In the genomic region with DNA sequence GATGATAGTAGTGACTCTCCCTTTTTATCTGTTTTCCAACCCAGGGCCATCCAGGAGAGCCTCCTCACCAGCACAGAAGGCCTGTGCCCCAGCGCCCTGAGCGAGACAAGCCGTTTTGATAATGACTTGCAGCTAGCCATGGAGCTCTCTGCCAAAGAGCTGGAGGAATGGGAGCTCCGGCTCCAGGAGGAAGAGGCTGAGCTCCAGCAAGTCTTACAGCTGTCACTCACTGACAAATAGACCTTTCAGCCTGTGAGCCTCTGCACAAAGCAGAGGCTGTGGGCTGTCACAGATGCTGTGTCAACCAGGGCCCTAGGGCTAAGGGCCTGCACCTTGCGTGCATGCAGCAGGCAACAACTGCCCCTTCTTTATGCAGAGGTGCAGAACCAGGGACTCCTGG, we compare ENCODE assay signal across 14 cellular contexts. TPM values are rescaled to one million over a fixed set of nuclear protein-coding genes. Genes with fewer than 3 reads are reported as not detected.
DNase-seq lines count a peak whose midpoint lies in the region; ATAC-seq and TF ChIP-seq lines count a peak whose summit lies in the region.
"Had no signal": no experiment of that assay in that cellular context is flagged by ENCODE, and none has a peak within 500 bp of the region (broad histone marks: within the 10 kb centered on the region; RNA-seq: fewer than 3 reads in every experiment).

No MANE protein-coding gene starts in this region.

- H3K27me3 Mint-ChIP-seq in activated T-helper 17 cell treated with anti-CD3 and anti-CD28 coated beads, Interleukin-2, amount 50 U/mL, for 72 hours = no peaks in the 10 kb centered on the region

- no peak for TF ChIP-seq POLR2A in IMR-90 (IDR thresholded peaks at IDR 0.05; ENCODE audit: low read depth, low read length)

- H3K4me1 ChIP-seq in BLaER1 treated with 17β-estradiol and CSF1 and Interleukin-3, amounts not matched to agents 10 nM and 100 nM = peaks cover 46 to 61% (median 56%) of the 10 kb centered on the region in 10 experiments
- H3K4me1 ChIP-seq in IMR-90 (ENCODE audit: control insufficient read depth, insufficient read depth, low read length) (peaks cover 22% of the 10 kb centered on the region), psoas muscle (peaks cover 42% of the 10 kb centered on the region)
- H3K4me1 ChIP-seq: BE2C had no signal

- peak overlapping the region; percentile 4 for H3K4ac ChIP-seq in IMR-90 (ENCODE audit: low read depth, low read length)

- no peaks in the 10 kb centered on the region for H3K9me3 Mint-ChIP-seq in activated T-helper 17 cell treated with anti-CD3 and anti-CD28 coated beads, Interleukin-2, amount 50 U/mL, for 72 hours

- TF ChIP-seq RAD21 in IMR-90 (IDR thresholded peaks at IDR 0.05; ENCODE audit: low read length) = no peak

- no peak overlapping the region for H2BK20ac ChIP-seq in IMR-90 (ENCODE audit: low read depth, low read length)

- H3K79me1 ChIP-seq in IMR-90 (ENCODE audit: low read depth in 1 of 2, low read length in 2 of 2) = peaks cover 43 to 63% of the 10 kb centered on the region in 2 experiments

- H4K8ac ChIP-seq in IMR-90 (ENCODE audit: low read depth in 2 of 2, low read length in 2 of 2) = peak overlapping the region in 1 of 2 experiments; percentile 42; a peak in 1 of 4 replicates

- H3K4me3 ChIP-seq in BLaER1 treated with 17β-estradiol and CSF1 and Interleukin-3, amounts not matched to agents 10 nM and 100 nM = no peak overlapping the region
- no peak overlapping the region for H3K4me3 ChIP-seq in IMR-90 (ENCODE audit: insufficient read depth, low read depth, low read length)
- H3K4me3 ChIP-seq in psoas muscle = no peak overlapping the region
- H3K4me3 ChIP-seq: left lung, PC-9 had no signal

- H3K36me3 ChIP-seq in BLaER1 treated with 17β-estradiol and CSF1 and Interleukin-3, amounts not matched to agents 10 nM and 100 nM = peaks cover 59 to 86% (median 77%) of the 10 kb centered on the region in 11 experiments
- H3K36me3 ChIP-seq in IMR-90 (ENCODE audit: control insufficient read depth, insufficient read depth, low read length) (peaks cover 44% of the 10 kb centered on the region), psoas muscle (ENCODE audit: insufficient read depth in 1 of 2, low read depth in 1 of 2) (peaks cover 6 to 54% of the 10 kb centered on the region in 2 donors)

- 0 out of 2 replicates have a peak overlapping the region, but pooled peaks have one; percentile 5 for H3K23ac ChIP-seq in IMR-90 (ENCODE audit: low read depth, low read length)

- no peak overlapping the region; the same call in none of the 2 replicates for H4K91ac ChIP-seq in IMR-90 (ENCODE audit: insufficient read depth, low read depth, low read length)

- CTCF ChIA-PET in IMR-90 (lab: Yijun Ruan, JAX) = no interaction called here

- 0 out of 2 replicates have a peak overlapping the region, but pooled peaks have one; percentile 28 for H3K18ac ChIP-seq in IMR-90 (ENCODE audit: low read depth, low read length)

- DNase-seq in IMR-90 (no peak), cardiac septum (ENCODE audit: low spot score) (peak; percentile 72), psoas muscle (no peak), T1000 (lab: John Stamatoyannopoulos, UW) (no peak), NCI-H2227 treated with DMSO at 0.1 percent for 48 hours (lab: John Stamatoyannopoulos, UW) (no peak)
- DNase-seq: activated CD8-positive, alpha-beta memory T cell treated with anti-CD3 and anti-CD28 coated beads, Interleukin-2, amount 50 U/mL, for 48 hours; activated naive CD4-positive, alpha-beta T cell; BE2C; left lung; NCI-H1436 treated with DMSO at 0.1 percent for 48 hours; PC-9 had no signal

- no peak overlapping the region for H3K4me3 Mint-ChIP-seq in activated T-helper 17 cell treated with anti-CD3 and anti-CD28 coated beads, Interleukin-2, amount 50 U/mL, for 72 hours

- no peak for ATAC-seq in IMR-90 (ENCODE audit: low read depth)
- ATAC-seq in psoas muscle = peak in 1 of 4 donors; percentile 31
- ATAC-seq in activated T-helper 17 cell treated with anti-CD3 and anti-CD28 coated beads, Interleukin-2, amount 50 U/mL, for 72 hours (replicated peaks) = no peak
- no peak for ATAC-seq in GM21526 (IDR thresholded peaks at IDR 0.05; ENCODE audit: low FRiP score, unreplicated experiment)
- ATAC-seq: left lung had no signal

- peaks cover 17% of the 10 kb centered on the region for H3K9me1 ChIP-seq in IMR-90 (ENCODE audit: insufficient read depth, low read length)

- BruUV-seq in IMR-90 (replicated peaks; lab: Mats Ljungman, UMichigan) = no TSS peak

- in situ Hi-C loops in IMR-90 (cut with MboI; ENCODE audit: low sequenced_read_pairs) = no loop called here

- H3K9me3 ChIP-seq in BLaER1 treated with 17β-estradiol and CSF1 and Interleukin-3, amounts not matched to agents 10 nM and 100 nM (replicated peaks in 1 of 11) = no peaks in the 10 kb centered on the region
- no peaks in the 10 kb centered on the region for H3K9me3 ChIP-seq in IMR-90 (ENCODE audit: control insufficient read depth, insufficient read depth, low read length)
- H3K9me3 ChIP-seq in psoas muscle = no peaks in the 10 kb centered on the region
- H3K9me3 ChIP-seq: BE2C, left lung had no signal

- H3K9ac ChIP-seq in BLaER1 treated with 17β-estradiol and CSF1 and Interleukin-3, amounts not matched to agents 10 nM and 100 nM = no peak overlapping the region
- H3K9ac ChIP-seq in IMR-90 (ENCODE audit: low read depth, low read length) = no peak overlapping the region

- TF ChIP-seq CTCF in IMR-90 (conservative IDR thresholded peaks at IDR 0.05; ENCODE audit: low read depth, low read length) = no peak
- no peak for TF ChIP-seq CTCF in psoas muscle (IDR thresholded peaks at IDR 0.05)

- H3K56ac ChIP-seq in IMR-90 (ENCODE audit: extremely low read depth, insufficient read depth, low read length) = no peak overlapping the region

- dilution Hi-C loops in IMR-90 (cut with HindIII; ENCODE audit: low sequenced_read_pairs, unreplicated experiment) = no loop called here

- no peak overlapping the region for H3K27ac Mint-ChIP-seq in activated T-helper 17 cell treated with anti-CD3 and anti-CD28 coated beads, Interleukin-2, amount 50 U/mL, for 72 hours

- peak overlapping the region; percentile 42; the same call in 1 of the 2 replicates for H4K5ac ChIP-seq in IMR-90 (ENCODE audit: low read depth, low read length)

- no peaks in the 10 kb centered on the region for H3K27me3 ChIP-seq in BLaER1 treated with 17β-estradiol and CSF1 and Interleukin-3, amounts not matched to agents 10 nM and 100 nM
- H3K27me3 ChIP-seq in IMR-90 (ENCODE audit: control insufficient read depth, insufficient read depth, low read length) (no peaks in the 10 kb centered on the region), psoas muscle (ENCODE audit: insufficient read depth in 3 of 3, low read length in 2 of 3) (no peaks in the 10 kb centered on the region)
- H3K27me3 ChIP-seq: BE2C, left lung had no signal

- intact Hi-C loops in IMR-90 (cut with micrococcal nuclease) = no loop called here
- intact Hi-C loops in cardiac septum (cut with DNase I) = no loop called here
- intact Hi-C loops in psoas muscle (cut with DNase I) = no loop called here

- 0 out of 3 replicates have a peak overlapping the region, but pooled peaks have one; percentile 1 for H2BK15ac ChIP-seq in IMR-90 (ENCODE audit: low read depth, low read length)

- H3K4me2 ChIP-seq in BLaER1 treated with 17β-estradiol and CSF1 and Interleukin-3, amounts not matched to agents 10 nM and 100 nM = peak overlapping the region in 8 of 11 experiments; percentile 1 to 50 (median 35); a peak in 12 of 22 replicates
- no peak overlapping the region for H3K4me2 ChIP-seq in IMR-90 (ENCODE audit: low read depth, low read length)

- peak overlapping the region; percentile 93 for H2BK5ac ChIP-seq in IMR-90 (ENCODE audit: low read depth, low read length, poor library complexity, severe bottlenecking)

- POLR2A ChIA-PET in IMR-90 (lab: Charles Lee; ENCODE audit: unreplicated experiment) = no interaction called here

- H2AFZ ChIP-seq in IMR-90 (replicated peaks; ENCODE audit: low read length, poor library complexity) = no peak overlapping the region
- H2AFZ ChIP-seq: PC-9 had no signal

- 94% methylated on average over 3 of the region's 5 CpGs; no CpG with 5 or more reads in 1 of the 2 experiments for WGBS in IMR-90 (ENCODE audit: extremely low coverage in 2 of 2, insufficient read length in 1 of 2), 2 experiments
- 40 to 57% (median 52%) methylated on average over 5 of the region's 5 CpGs for WGBS in psoas muscle, 3 donors

- peak overlapping the region; percentile 43; the same call in 1 of the 2 replicates for H2AK5ac ChIP-seq in IMR-90 (ENCODE audit: low read depth, low read length)

- H3K36me3 Mint-ChIP-seq in activated T-helper 17 cell treated with anti-CD3 and anti-CD28 coated beads, Interleukin-2, amount 50 U/mL, for 72 hours (ENCODE audit: low read depth) = peaks cover 95% of the 10 kb centered on the region

- H3K14ac ChIP-seq in IMR-90 (replicated peaks; ENCODE audit: low read depth, low read length) = 0 out of 2 replicates have a peak overlapping the region, but pooled peaks have one; percentile 3

- H4K20me1 ChIP-seq in BLaER1 treated with 17β-estradiol and CSF1 and Interleukin-3, amounts not matched to agents 10 nM and 100 nM = peaks cover 0 to 31% (median 3%) of the 10 kb centered on the region in 11 experiments; a peak in 6 of 22 replicates
- peaks cover 19% of the 10 kb centered on the region for H4K20me1 ChIP-seq in IMR-90 (ENCODE audit: insufficient read depth, low read length)

- peak overlapping the region in 2 of 11 experiments; percentile 3 to 16; a peak in 2 of 22 replicates for H3K27ac ChIP-seq in BLaER1 treated with 17β-estradiol and CSF1 and Interleukin-3, amounts not matched to agents 10 nM and 100 nM
- H3K27ac ChIP-seq in IMR-90 (ENCODE audit: insufficient read depth, low read length) (peak overlapping the region; percentile 62; the same call in 1 of the 2 replicates), psoas muscle (peak overlapping the region; percentile 75)

- peak overlapping the region; percentile 46 for H2AK9ac ChIP-seq in IMR-90 (replicated peaks; ENCODE audit: low read depth, low read length, poor library complexity)

- peaks cover 29% of the 10 kb centered on the region for H3K4me1 Mint-ChIP-seq in activated T-helper 17 cell treated with anti-CD3 and anti-CD28 coated beads, Interleukin-2, amount 50 U/mL, for 72 hours

- H2BK120ac ChIP-seq in IMR-90 (ENCODE audit: low read depth, low read length) = peak overlapping the region; percentile 35; the same call in 1 of the 2 replicates

RNA-seq across cellular contexts. Expression of a gene that starts 11.0 kb away (rescaled TPM):
- total RNA-seq in IMR-90 (2012; rRNA removed) = 5.0 and 6.7 TPM in 2 replicates
- 6.2 and 7.1 TPM in 2 replicates for polyA plus RNA-seq in IMR-90 (2012; rRNA removed)
- polyA plus RNA-seq in IMR-90 (2012; cell fraction: cytosol; rRNA removed) = 5.0 and 10.8 TPM in 2 replicates
- 8.1 and 15.5 TPM in 2 replicates for polyA plus RNA-seq in IMR-90 (2012; cell fraction: nucleus; rRNA removed; ENCODE audit: low replicate concordance)
- total RNA-seq in cardiac septum = 6.4 TPM
- total RNA-seq in psoas muscle = 1 to 10 TPM; 3.1 to 9.8 (median 6.1) TPM
- 10 to 100 TPM in 1 of 3 donors, 1 to 10 TPM in 2; 6.9 to 19.1 (median 7.4) TPM for polyA plus RNA-seq in psoas muscle
- total RNA-seq in activated T-helper 17 cell treated with anti-CD3 and anti-CD28 coated beads, Interleukin-2, amount 50 U/mL, for 72 hours = 10 to 100 TPM in 1 of 2 donors, 1 to 10 TPM in 1; 9.9 to 16.3 TPM

RNA-seq across cellular contexts. Expression of a gene that starts 38.1 kb away (rescaled TPM):
- 364 and 449 TPM in 2 replicates for total RNA-seq in IMR-90 (2012; rRNA removed)
- 299 and 308 TPM in 2 replicates for polyA plus RNA-seq in IMR-90 (2012; rRNA removed)
- 51.0 and 243 TPM in 2 replicates for polyA plus RNA-seq in IMR-90 (2012; cell fraction: cytosol; rRNA removed)
- polyA plus RNA-seq in IMR-90 (2012; cell fraction: nucleus; rRNA removed; ENCODE audit: low replicate concordance) = 516 and 695 TPM in 2 replicates
- total RNA-seq in cardiac septum = 15.5 TPM
- 10 to 100 TPM in 2 of 4 donors, 1 to 10 TPM in 2; 8.7 to 16.3 (median 11.7) TPM for total RNA-seq in psoas muscle
- 1 to 10 TPM; 6.8 to 9.0 (median 7.4) TPM for polyA plus RNA-seq in psoas muscle
- total RNA-seq in activated T-helper 17 cell treated with anti-CD3 and anti-CD28 coated beads, Interleukin-2, amount 50 U/mL, for 72 hours = 10 to 100 TPM; 61.4 to 68.5 TPM

RNA-seq across cellular contexts. Expression of a gene that starts 41.1 kb away (rescaled TPM):
- 60.5 and 71.9 TPM in 2 replicates for total RNA-seq in IMR-90 (2012; rRNA removed)
- polyA plus RNA-seq in IMR-90 (2012; rRNA removed) = 43.0 and 48.0 TPM in 2 replicates
- polyA plus RNA-seq in IMR-90 (2012; cell fraction: cytosol; rRNA removed) = 20.8 and 21.1 TPM in 2 replicates
- 42.7 and 138 TPM in 2 replicates for polyA plus RNA-seq in IMR-90 (2012; cell fraction: nucleus; rRNA removed; ENCODE audit: low replicate concordance)
- 31.2 TPM for total RNA-seq in cardiac septum
- 10 to 100 TPM; 17.5 to 29.7 (median 26.4) TPM for total RNA-seq in psoas muscle
- polyA plus RNA-seq in psoas muscle = 10 to 100 TPM; 10.8 to 20.3 (median 13.3) TPM
- 10 to 100 TPM; 70.8 to 75.2 TPM for total RNA-seq in activated T-helper 17 cell treated with anti-CD3 and anti-CD28 coated beads, Interleukin-2, amount 50 U/mL, for 72 hours
